ENCODE assay signal across 1 cellular context in the genomic region with DNA sequence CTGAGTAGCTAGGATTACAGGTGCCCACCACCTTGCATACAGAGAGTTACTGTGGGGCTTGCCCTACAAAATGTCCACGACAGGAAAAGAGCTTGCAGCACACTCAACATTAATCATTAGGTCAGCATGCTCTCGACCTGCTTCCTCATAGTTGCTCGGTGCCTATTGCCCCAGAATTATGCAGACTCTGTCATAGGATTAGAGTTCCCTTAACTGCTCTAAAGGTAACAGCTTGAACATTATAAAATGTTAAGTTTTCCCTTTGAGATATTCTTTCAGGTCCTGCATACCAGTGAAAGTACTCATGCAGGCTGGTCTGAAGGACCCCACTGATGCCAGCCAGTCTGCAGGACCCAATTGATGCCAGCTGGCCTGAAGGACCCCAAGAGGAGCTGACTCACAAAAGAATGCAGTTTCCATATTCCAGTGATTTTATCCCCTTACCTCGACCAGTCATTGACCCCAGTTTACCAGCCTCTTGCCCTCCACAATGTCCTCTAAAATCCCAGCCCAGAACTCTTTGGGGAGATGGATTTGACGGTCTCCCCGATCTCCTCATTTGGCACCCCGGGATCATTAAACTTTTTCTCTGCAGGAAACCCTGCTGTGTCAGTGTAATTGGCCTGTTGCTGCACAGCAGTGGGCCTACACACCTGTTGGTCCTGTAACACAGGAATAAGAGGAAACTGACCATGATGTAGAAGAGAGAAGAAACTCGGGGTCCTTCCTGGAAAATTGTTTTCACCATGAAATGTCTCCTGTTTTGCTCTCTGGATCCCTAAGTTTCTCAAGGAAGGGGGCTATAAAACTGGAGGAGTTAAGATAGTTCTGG.
TF ChIP-seq lines count a peak whose summit lies in the region.

No MANE protein-coding gene starts in this region.

TF ChIP-seq in K562, 482 proteins besides CTCF, POLR2A, EP300 and RAD21:
- no peak for TF ChIP-seq FOXP4 (CRISPR knock-in tag; IDR thresholded peaks at IDR 0.05; ENCODE audit: borderline replicate concordance)
- 0 out of 2 replicates have a peak, but pooled peaks have one; percentile 1 for TF ChIP-seq ATF3 (IDR thresholded peaks at IDR 0.05)
- no peak for TF ChIP-seq ATF3 (CRISPR knock-in tag; conservative IDR thresholded peaks at IDR 0.05)
